In the genomic region with DNA sequence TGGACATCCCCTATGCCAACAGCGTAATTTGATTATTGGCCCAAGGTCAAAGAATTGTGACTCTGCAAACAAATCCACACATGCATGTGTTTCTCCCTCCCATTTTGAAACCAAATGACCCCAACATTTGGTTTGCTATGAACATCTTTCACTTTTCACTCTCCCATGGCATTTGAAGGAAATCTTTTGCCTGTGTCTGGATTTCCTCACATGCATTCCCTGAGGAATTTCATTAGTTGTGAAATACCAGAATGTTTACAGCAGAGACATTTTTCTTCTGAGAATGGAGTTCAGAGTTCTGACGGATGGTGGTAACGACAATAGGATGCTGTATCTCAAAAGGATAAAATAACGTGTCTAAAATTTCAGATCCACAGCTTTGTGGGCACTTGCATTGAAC, we compare ENCODE assay signal across 19 cellular contexts.
A peak's percentile ranks its signal among the peaks of the same experiment; 100 is the strongest.
DNase-seq lines count a peak whose midpoint lies in the region; ATAC-seq and TF ChIP-seq lines count a peak whose summit lies in the region.
"Had no signal": no experiment of that assay in that cellular context is flagged by ENCODE, and none has a peak within 500 bp of the region (broad histone marks: within the 10 kb centered on the region; RNA-seq: fewer than 3 reads in every experiment).

No MANE protein-coding gene starts in this region.

- peak; percentile 21 to 55 for ATAC-seq in right cardiac atrium
- ATAC-seq: right lobe of liver had no signal

- no peak overlapping the region for H3K27ac Mint-ChIP-seq in CD4-positive, alpha-beta memory T cell
- H3K27ac Mint-ChIP-seq: activated naive CD4-positive, alpha-beta T cell treated with anti-CD3 and anti-CD28 coated beads, Interleukin-2, amount 10 ng/mL, durations not matched to agents 7 days and 5 days had no signal

- no peak overlapping the region for H3K27ac ChIP-seq in right cardiac atrium (ENCODE audit: low read length)
- no peak overlapping the region for H3K27ac ChIP-seq in CD4-positive, alpha-beta memory T cell (ENCODE audit: low read depth, low read length)
- H3K27ac ChIP-seq: BLaER1, right lobe of liver, SK-N-MC, suprapubic skin had no signal

- no peak overlapping the region for H3K4me3 Mint-ChIP-seq in CD4-positive, alpha-beta memory T cell
- H3K4me3 Mint-ChIP-seq: activated naive CD4-positive, alpha-beta T cell treated with anti-CD3 and anti-CD28 coated beads, Interleukin-2, amount 10 ng/mL, durations not matched to agents 7 days and 5 days had no signal

- H3K9me3 ChIP-seq in right cardiac atrium (ENCODE audit: control insufficient read depth, low read length): no peaks in the 10 kb centered on the region
- no peaks in the 10 kb centered on the region for H3K9me3 ChIP-seq in CD4-positive, alpha-beta memory T cell (ENCODE audit: control insufficient read depth in 1 of 2, low read length in 2 of 2)
- H3K9me3 ChIP-seq: BLaER1, right lobe of liver, suprapubic skin had no signal

- H3K27me3 Mint-ChIP-seq in CD4-positive, alpha-beta memory T cell: peaks cover 15 to 21% of the 10 kb centered on the region in 2 donors

- intact Hi-C loops in right cardiac atrium (cut with DNase I): no loop called here
- intact Hi-C loops in CD4-positive, alpha-beta memory T cell (cut with micrococcal nuclease): no loop called here

- H3K27me3 ChIP-seq in right cardiac atrium (ENCODE audit: control insufficient read depth, insufficient read depth): no peaks in the 10 kb centered on the region
- H3K27me3 ChIP-seq in CD4-positive, alpha-beta memory T cell (ENCODE audit: insufficient read depth, low read length): no peaks in the 10 kb centered on the region
- H3K27me3 ChIP-seq: BLaER1, right lobe of liver had no signal

- no peak for TF ChIP-seq CTCF in AG09309 (IDR thresholded peaks at IDR 0.05; ENCODE audit: control insufficient read depth, insufficient read depth, low read depth, low read length, missing control alignments)

- no peaks in the 10 kb centered on the region for H3K36me3 ChIP-seq in CD4-positive, alpha-beta memory T cell (ENCODE audit: insufficient read depth, low read length)
- H3K36me3 ChIP-seq: BLaER1, right lobe of liver, suprapubic skin had no signal

- peak; percentile 46 for DNase-seq in AG09309 (ENCODE audit: low read depth)
- DNase-seq in GM04504 (ENCODE audit: low read depth): peak; percentile 62
- peak; percentile 29 for DNase-seq in SK-N-DZ (ENCODE audit: low spot score)
- no peak for DNase-seq in right cardiac atrium
- DNase-seq in HT-29 (ENCODE audit: low spot score): no peak
- DNase-seq in CD4-positive, alpha-beta memory T cell: no peak
- no peak for DNase-seq in KG1 (lab: John Stamatoyannopoulos, UW)
- no peak for DNase-seq in NCI-H345 treated with DMSO at 0.1 percent for 48 hours (lab: John Stamatoyannopoulos, UW; ENCODE audit: unreplicated experiment)
- DNase-seq: activated CD4-positive, alpha-beta T cell treated with anti-CD3 and anti-CD28 coated beads for 4 hours; activated naive CD4-positive, alpha-beta T cell treated with anti-CD3 and anti-CD28 coated beads, Interleukin-2, amount 10 ng/mL, durations not matched to agents 7 days and 5 days; cortex of kidney; hippocampal formation; NCI-H524; nucleus accumbens; right lobe of liver; stimulated activated CD4-positive, alpha-beta T cell treated with anti-CD3 and anti-CD28 coated beads, Interleukin-2, amount 100 ng/mL, for 24 hours had no signal

- CTCF ChIA-PET in CD4-positive, alpha-beta memory T cell (lab: Charles Lee; ENCODE audit: partially characterized antibody): no interaction called here

- WGBS in right cardiac atrium: 30% methylated on average over 4 of the region's 4 CpGs

- H3K4me1 ChIP-seq in right cardiac atrium (ENCODE audit: control insufficient read depth, insufficient read depth, low read length): no peaks in the 10 kb centered on the region
- no peaks in the 10 kb centered on the region for H3K4me1 ChIP-seq in CD4-positive, alpha-beta memory T cell (ENCODE audit: insufficient read depth, low read length)
- H3K4me1 ChIP-seq: BLaER1, right lobe of liver had no signal

- H3K36me3 Mint-ChIP-seq in CD4-positive, alpha-beta memory T cell: no peaks in the 10 kb centered on the region
- H3K36me3 Mint-ChIP-seq: activated naive CD4-positive, alpha-beta T cell treated with anti-CD3 and anti-CD28 coated beads, Interleukin-2, amount 10 ng/mL, durations not matched to agents 7 days and 5 days had no signal

- no peaks in the 10 kb centered on the region for H3K4me1 Mint-ChIP-seq in CD4-positive, alpha-beta memory T cell
- H3K4me1 Mint-ChIP-seq: activated naive CD4-positive, alpha-beta T cell treated with anti-CD3 and anti-CD28 coated beads, Interleukin-2, amount 10 ng/mL, durations not matched to agents 7 days and 5 days had no signal

- H3K4me3 ChIP-seq in AG09309 (ENCODE audit: control insufficient read depth, low read depth, low read length) (no peak overlapping the region), right cardiac atrium (ENCODE audit: low read length) (no peak overlapping the region)
- H3K4me3 ChIP-seq in CD4-positive, alpha-beta memory T cell (ENCODE audit: low read length in 2 of 2): no peak overlapping the region
- H3K4me3 ChIP-seq: BLaER1, right lobe of liver, SK-N-MC, suprapubic skin had no signal

- POLR2A ChIA-PET in CD4-positive, alpha-beta memory T cell (lab: Charles Lee; ENCODE audit: partially characterized antibody): no interaction called here

- peaks cover 0 to 2% (median 0%) of the 10 kb centered on the region in 8 donors for H3K9me3 Mint-ChIP-seq in CD4-positive, alpha-beta memory T cell
- H3K9me3 Mint-ChIP-seq: activated naive CD4-positive, alpha-beta T cell treated with anti-CD3 and anti-CD28 coated beads, Interleukin-2, amount 10 ng/mL, durations not matched to agents 7 days and 5 days had no signal

Comparison
In these comparisons a context has a peak if more than half of its experiments do, and no peak if none do; other contexts are left out.
1. DNase-seq: peak in AG09309 (single experiment), GM04504 (single experiment) and SK-N-DZ (single experiment); none in right cardiac atrium (0 of 3), HT-29 (single experiment), CD4-positive, alpha-beta memory T cell (0 of 5), KG1 (single experiment) and NCI-H345 treated with DMSO at 0.1 percent for 48 hours (single experiment).